1 cellular context compared by ENCODE assay signal in genomic region chr15:62559049-62559733, GRCh38.
TF ChIP-seq lines count a peak whose summit lies in the region.

No MANE protein-coding gene starts in this region.

TF ChIP-seq in IMR-90, 13 proteins besides CTCF, POLR2A, EP300 and RAD21:
- TF ChIP-seq MAFK (IDR thresholded peaks at IDR 0.05; ENCODE audit: low read depth, low read length): no peak
- TF ChIP-seq BHLHE40 (IDR thresholded peaks at IDR 0.05; ENCODE audit: low read depth, low read length): no peak
- TF ChIP-seq, protein P1, sequence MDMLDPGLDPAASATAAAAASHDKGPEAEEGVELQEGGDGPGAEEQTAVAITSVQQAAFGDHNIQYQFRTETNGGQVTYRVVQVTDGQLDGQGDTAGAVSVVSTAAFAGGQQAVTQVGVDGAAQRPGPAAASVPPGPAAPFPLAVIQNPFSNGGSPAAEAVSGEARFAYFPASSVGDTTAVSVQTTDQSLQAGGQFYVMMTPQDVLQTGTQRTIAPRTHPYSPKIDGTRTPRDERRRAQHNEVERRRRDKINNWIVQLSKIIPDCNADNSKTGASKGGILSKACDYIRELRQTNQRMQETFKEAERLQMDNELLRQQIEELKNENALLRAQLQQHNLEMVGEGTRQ (IDR thresholded peaks at IDR 0.05; ENCODE audit: low read depth, low read length): no peak
- TF ChIP-seq CEBPB (IDR thresholded peaks at IDR 0.05; ENCODE audit: low read depth, low read length): no peak
- no peak for TF ChIP-seq NFE2L2 (IDR thresholded peaks at IDR 0.05; ENCODE audit: low read depth, low read length)
- TF ChIP-seq RFX5 (IDR thresholded peaks at IDR 0.05; ENCODE audit: low read depth, low read length): no peak
- TF ChIP-seq RCOR1 (IDR thresholded peaks at IDR 0.05; ENCODE audit: insufficient replicate concordance, low read length): no peak
- no peak for TF ChIP-seq MAZ (IDR thresholded peaks at IDR 0.05; ENCODE audit: borderline replicate concordance, low read depth, low read length)
- TF ChIP-seq CHD1 (IDR thresholded peaks at IDR 0.05; ENCODE audit: low read depth, low read length): no peak
- no peak for TF ChIP-seq FOS (IDR thresholded peaks at IDR 0.05; ENCODE audit: low read depth, low read length)
- TF ChIP-seq SMC3 (IDR thresholded peaks at IDR 0.05; ENCODE audit: low read depth, low read length): no peak
- no peak for TF ChIP-seq ELK1 (IDR thresholded peaks at IDR 0.05; ENCODE audit: borderline replicate concordance, low read depth, low read length)
- no peak for TF ChIP-seq MXI1 (IDR thresholded peaks at IDR 0.05; ENCODE audit: borderline replicate concordance, low read depth, low read length)
